In the genomic region with DNA sequence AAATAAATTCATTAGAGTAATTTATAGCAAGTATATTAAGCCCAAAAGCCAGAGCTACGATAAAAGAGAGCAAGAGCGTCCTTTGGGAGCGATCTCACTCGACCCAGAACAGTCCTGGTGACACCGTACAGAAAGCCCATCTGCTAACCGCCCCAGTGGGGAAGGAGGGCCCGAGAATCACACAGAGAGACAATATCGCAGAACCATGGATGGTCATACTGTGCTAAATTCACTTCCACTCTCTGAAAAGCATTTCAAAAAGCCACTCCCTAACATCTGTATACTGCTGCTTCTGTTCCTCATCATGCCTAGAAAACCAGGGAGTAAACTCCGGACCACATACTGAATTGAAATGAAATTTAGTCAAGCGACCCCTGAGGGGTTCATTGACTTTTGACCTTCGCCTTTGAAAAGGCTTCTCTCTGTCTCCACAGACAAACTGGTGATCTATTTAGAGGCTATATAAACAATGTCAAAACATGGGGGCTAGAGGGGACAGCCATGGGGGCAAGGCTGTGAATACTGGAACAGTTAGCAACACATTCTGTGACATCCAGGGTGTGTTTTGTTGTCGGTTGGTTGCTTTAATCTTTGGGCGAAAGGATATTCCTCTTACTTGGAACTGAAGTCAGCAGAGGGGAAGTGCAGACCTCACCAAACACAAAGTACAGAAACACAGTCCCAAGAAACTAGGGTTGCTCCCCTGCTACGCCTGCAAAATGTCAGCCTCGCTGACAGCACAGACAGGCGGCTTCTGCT, we compare ENCODE assay signal across 12 cellular contexts.
DNase-seq lines count a peak whose midpoint lies in the region; ATAC-seq and TF ChIP-seq lines count a peak whose summit lies in the region.
"Had no signal": no experiment of that assay in that cellular context is flagged by ENCODE, and none has a peak within 500 bp of the region (broad histone marks: within the 10 kb centered on the region; RNA-seq: fewer than 3 reads in every experiment).

No MANE protein-coding gene starts in this region.

- H3K36me3 Mint-ChIP-seq in activated T-helper 1 cell treated with anti-CD3 and anti-CD28 coated beads, Interleukin-12 subunit alpha, Interleukin-12 subunit beta, Interleukin-2, Interleukin-4 antibody, amounts not matched to agents 30 ng/mL and 10 ng/mL and 1 ng/mL, durations not matched to agents 14 hours and 24 hours and 36 hours (ENCODE audit: low read depth) = no peaks in the 10 kb centered on the region

- no peaks in the 10 kb centered on the region for H3K4me1 Mint-ChIP-seq in activated T-helper 1 cell treated with anti-CD3 and anti-CD28 coated beads, Interleukin-12 subunit alpha, Interleukin-12 subunit beta, Interleukin-2, Interleukin-4 antibody, amounts not matched to agents 30 ng/mL and 10 ng/mL and 1 ng/mL, durations not matched to agents 14 hours and 24 hours and 36 hours (ENCODE audit: low read depth)

- H4K8ac ChIP-seq in mesenchymal stem cell (ENCODE audit: low read length) = no peak overlapping the region

- no peak for TF ChIP-seq EP300 in sigmoid colon (IDR thresholded peaks at IDR 0.05)

- H3K4me3 Mint-ChIP-seq in activated T-helper 1 cell treated with anti-CD3 and anti-CD28 coated beads, Interleukin-12 subunit alpha, Interleukin-12 subunit beta, Interleukin-2, Interleukin-4 antibody, amounts not matched to agents 30 ng/mL and 10 ng/mL and 1 ng/mL, durations not matched to agents 14 hours and 24 hours and 36 hours = no peak overlapping the region

- H3K9me3 ChIP-seq in mesenchymal stem cell (ENCODE audit: control insufficient read depth, low read length) = peaks cover 7% of the 10 kb centered on the region
- H3K9me3 ChIP-seq in sigmoid colon = no peaks in the 10 kb centered on the region

- H3K27ac ChIP-seq in mesenchymal stem cell (ENCODE audit: low read length, poor library complexity, severe bottlenecking) (no peak overlapping the region), sigmoid colon (peak overlapping the region; percentile 33 to 55 (median 48))
- H3K27ac ChIP-seq: GM23248 had no signal

- H2BK15ac ChIP-seq in mesenchymal stem cell (ENCODE audit: low read depth, poor library complexity, severe bottlenecking) = no peak overlapping the region

- H3K9ac ChIP-seq in mesenchymal stem cell (ENCODE audit: low read length) = peak overlapping the region; percentile 14
- H3K9ac ChIP-seq: GM23248 had no signal

- H4K91ac ChIP-seq in mesenchymal stem cell (ENCODE audit: low read length) = no peak overlapping the region

- H3K36me3 ChIP-seq in mesenchymal stem cell (ENCODE audit: control insufficient read depth in 1 of 2, insufficient read depth in 2 of 2, low read depth in 1 of 2, low read length in 2 of 2) = no peaks in the 10 kb centered on the region
- H3K36me3 ChIP-seq in sigmoid colon = no peaks in the 10 kb centered on the region

- H3K27me3 Mint-ChIP-seq in activated T-helper 1 cell treated with anti-CD3 and anti-CD28 coated beads, Interleukin-12 subunit alpha, Interleukin-12 subunit beta, Interleukin-2, Interleukin-4 antibody, amounts not matched to agents 30 ng/mL and 10 ng/mL and 1 ng/mL, durations not matched to agents 14 hours and 24 hours and 36 hours (ENCODE audit: insufficient read depth) = peaks cover 2% of the 10 kb centered on the region

- ATAC-seq in Right ventricle myocardium inferior (peak; percentile 98), GM21528 (IDR thresholded peaks at IDR 0.05; ENCODE audit: low FRiP score, unreplicated experiment) (no peak)

- intact Hi-C loops in Right ventricle myocardium inferior (cut with DNase I) = no loop called here
- intact Hi-C loops in sigmoid colon (cut with DNase I) = no loop called here
- intact Hi-C loops in activated T-helper 1 cell treated with anti-CD3 and anti-CD28 coated beads, Interleukin-12 subunit alpha, Interleukin-12 subunit beta, Interleukin-2, Interleukin-4 antibody, amounts not matched to agents 30 ng/mL and 10 ng/mL and 1 ng/mL, durations not matched to agents 14 hours and 24 hours and 36 hours (cut with micrococcal nuclease) = no loop called here

- no peak overlapping the region for H3K18ac ChIP-seq in mesenchymal stem cell (ENCODE audit: low read depth in 1 of 2, low read length in 2 of 2)

- no peak overlapping the region for H3K4ac ChIP-seq in mesenchymal stem cell (ENCODE audit: low read depth in 1 of 2, low read length in 2 of 2)

- peaks cover 0 to 22% of the 10 kb centered on the region in 2 experiments for H3K27me3 ChIP-seq in mesenchymal stem cell (ENCODE audit: control insufficient read depth in 1 of 2, insufficient read depth in 1 of 2, low read length in 2 of 2)
- H3K27me3 ChIP-seq in sigmoid colon = no peaks in the 10 kb centered on the region

- H2AFZ ChIP-seq in mesenchymal stem cell (ENCODE audit: low read depth, low read length) = no peak overlapping the region
- H2AFZ ChIP-seq: GM23248 had no signal

- 39% methylated on average over 13 of the region's 16 CpGs for WGBS in mesenchymal stem cell
- 83 to 88% methylated on average over 16 of the region's 16 CpGs for WGBS in sigmoid colon, 2 donors

- H3K4me1 ChIP-seq in mesenchymal stem cell (ENCODE audit: control insufficient read depth, insufficient read depth, low read depth, low read length) (no peaks in the 10 kb centered on the region), sigmoid colon (peaks cover 2 to 44% (median 20%) of the 10 kb centered on the region in 4 donors)

- no peak overlapping the region for H2BK120ac ChIP-seq in mesenchymal stem cell (ENCODE audit: low read depth, low read length)

- no peak overlapping the region for H3K23ac ChIP-seq in mesenchymal stem cell (ENCODE audit: low read length in 2 of 2)

- H3K14ac ChIP-seq in mesenchymal stem cell (ENCODE audit: low read length in 2 of 2) = no peak overlapping the region

- no peaks in the 10 kb centered on the region for H3K79me1 ChIP-seq in mesenchymal stem cell (replicated peaks; ENCODE audit: low read length, poor library complexity, severe bottlenecking)

- DNase-seq in NCI-H69 (lab: John Stamatoyannopoulos, UW) (peak; percentile 84), Right ventricle myocardium inferior (ENCODE audit: missing footprints) (peak; percentile 78), mesenchymal stem cell (peak; percentile 48), sigmoid colon (peak; percentile 79), H4 (ENCODE audit: low spot score) (no peak), anterior cingulate cortex (lab: John Stamatoyannopoulos, UW) (no peak)
- no peak for DNase-seq in activated T-helper 1 cell treated with anti-CD3 and anti-CD28 coated beads, Interleukin-12 subunit alpha, Interleukin-12 subunit beta, Interleukin-2, Interleukin-4 antibody, amounts not matched to agents 30 ng/mL and 10 ng/mL and 1 ng/mL, durations not matched to agents 14 hours and 24 hours and 36 hours (ENCODE audit: low spot score)
- DNase-seq: cortex of kidney, GM23248, KBM-7, T-helper 9 cell had no signal

- no peak for TF ChIP-seq POLR2A in sigmoid colon (IDR thresholded peaks at IDR 0.05)

- no peak overlapping the region for H2BK5ac ChIP-seq in mesenchymal stem cell (ENCODE audit: low read depth, low read length, poor library complexity, severe bottlenecking)

- H3K4me2 ChIP-seq in mesenchymal stem cell (ENCODE audit: low read length, poor library complexity, severe bottlenecking) = no peak overlapping the region

- no peaks in the 10 kb centered on the region for H3K9me3 Mint-ChIP-seq in activated T-helper 1 cell treated with anti-CD3 and anti-CD28 coated beads, Interleukin-12 subunit alpha, Interleukin-12 subunit beta, Interleukin-2, Interleukin-4 antibody, amounts not matched to agents 30 ng/mL and 10 ng/mL and 1 ng/mL, durations not matched to agents 14 hours and 24 hours and 36 hours

- H3K4me3 ChIP-seq in mesenchymal stem cell (ENCODE audit: insufficient read depth in 1 of 2, low read depth in 1 of 2, low read length in 2 of 2) = no peak overlapping the region
- no peak overlapping the region for H3K4me3 ChIP-seq in sigmoid colon
- H3K4me3 ChIP-seq: GM23248 had no signal

- no peak overlapping the region for H2AK5ac ChIP-seq in mesenchymal stem cell (ENCODE audit: low read length, severe bottlenecking)

- H2BK12ac ChIP-seq in mesenchymal stem cell (ENCODE audit: low read length in 2 of 2) = no peak overlapping the region

- H3K27ac Mint-ChIP-seq in activated T-helper 1 cell treated with anti-CD3 and anti-CD28 coated beads, Interleukin-12 subunit alpha, Interleukin-12 subunit beta, Interleukin-2, Interleukin-4 antibody, amounts not matched to agents 30 ng/mL and 10 ng/mL and 1 ng/mL, durations not matched to agents 14 hours and 24 hours and 36 hours = no peak overlapping the region

- no peak for TF ChIP-seq CTCF in sigmoid colon (IDR thresholded peaks at IDR 0.05)

Comparison
In these comparisons a context has a peak if more than half of its experiments do, and no peak if none do; other contexts are left out.
1. DNase-seq: peak in NCI-H69 (single experiment), Right ventricle myocardium inferior (single experiment), mesenchymal stem cell (single experiment) and sigmoid colon (single experiment); none in H4 (single experiment), activated T-helper 1 cell treated with anti-CD3 and anti-CD28 coated beads, Interleukin-12 subunit alpha, Interleukin-12 subunit beta, Interleukin-2, Interleukin-4 antibody, amounts not matched to agents 30 ng/mL and 10 ng/mL and 1 ng/mL, durations not matched to agents 14 hours and 24 hours and 36 hours (single experiment) and anterior cingulate cortex (0 of 58).